Comparison of ENCODE assay signal across 29 cellular contexts in the genomic region with DNA sequence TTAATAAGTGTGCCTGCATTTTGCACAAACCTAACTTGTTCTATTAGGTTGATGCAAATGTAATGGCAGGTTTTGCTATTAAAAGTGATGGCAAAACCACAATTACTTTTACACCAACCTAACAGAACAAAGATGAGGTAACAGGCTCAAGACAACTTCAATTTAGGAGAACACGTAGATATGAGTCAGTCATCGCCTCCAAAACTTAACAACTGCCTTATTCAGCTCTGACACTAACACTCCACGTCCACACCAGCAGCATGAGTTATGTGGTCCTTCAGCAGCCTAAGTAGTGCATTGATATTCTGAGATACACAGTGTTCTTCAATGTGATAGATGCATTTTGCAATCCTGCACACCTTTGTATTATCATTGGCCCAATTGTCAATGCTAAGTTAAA.
"Had no signal": no experiment of that assay in that cellular context is flagged by ENCODE, and none has a peak within 500 bp of the region (broad histone marks: within the 10 kb centered on the region; RNA-seq: fewer than 3 reads in every experiment).

No MANE protein-coding gene starts in this region.

- ATAC-seq: activated T-cell treated with anti-CD3 and anti-CD28 coated beads, Interleukin-2, amount 50 U/mL, for 4 hours; activated T-helper 17 cell treated with anti-CD3 and anti-CD28 coated beads, Interleukin-2, amount 50 U/mL, for 72 hours; effector memory CD8-positive, alpha-beta T cell; T-helper 17 cell had no signal

- H3K27ac Mint-ChIP-seq: activated CD4-positive, alpha-beta memory T cell treated with anti-CD3 and anti-CD28 coated beads, Interleukin-2, amount 10 ng/mL, durations not matched to agents 7 days and 5 days; activated CD4-positive, alpha-beta T cell treated with anti-CD3 and anti-CD28 coated beads, Interleukin-2, amount 10 ng/mL, durations not matched to agents 7 days and 5 days; activated naive CD8-positive, alpha-beta T cell; activated T-helper 17 cell treated with anti-CD3 and anti-CD28 coated beads, Interleukin-2, amount 50 U/mL, for 72 hours; effector memory CD8-positive, alpha-beta T cell; T-helper 17 cell; T-helper 2 cell treated with Interferon-gamma antibody and Interleukin-4, amounts not matched to agents 5 μg/mL and 100 μg/mL, for 36 hours had no signal

- H3K36me3 Mint-ChIP-seq: activated naive CD8-positive, alpha-beta T cell had no signal

- DNase-seq: activated CD4-positive, alpha-beta memory T cell treated with anti-CD3 and anti-CD28 coated beads, Interleukin-2, amount 10 ng/mL, durations not matched to agents 7 days and 5 days; activated CD4-positive, alpha-beta T cell treated with anti-CD3 and anti-CD28 coated beads for 1 hour; activated CD4-positive, alpha-beta T cell treated with anti-CD3 and anti-CD28 coated beads for 4 hours; activated CD4-positive, alpha-beta T cell treated with anti-CD3 and anti-CD28 coated beads, Interleukin-2, amount 10 ng/mL, durations not matched to agents 7 days and 5 days; activated CD4-positive, alpha-beta T cell treated with anti-CD3 and anti-CD28 coated beads, Interleukin-2, amount 50 U/mL, for 4 hours; activated effector memory CD4-positive, alpha-beta T cell treated with Interleukin-2 at 50 U/mL for 16 hours; activated gamma-delta T cell treated with Interleukin-2 at 50 U/mL for 16 hours; activated naive CD4-positive, alpha-beta T cell treated with anti-CD3 and anti-CD28 coated beads, Interleukin-2, amount 50 U/mL, for 16 hours; activated naive CD4-positive, alpha-beta T cell treated with Interleukin-2 at 50 U/mL for 16 hours; activated T-cell treated with anti-CD3 and anti-CD28 coated beads, Interleukin-2, amount 50 U/mL, for 4 hours; amniotic stem cell; anterior cingulate cortex; brain microvascular endothelial cell; caudate nucleus; cortex of kidney; dermis blood vessel endothelial cell; effector CD4-positive, alpha-beta T cell; effector memory CD8-positive, alpha-beta T cell; esophagus squamous epithelium; head of caudate nucleus; hippocampal formation; T-helper 17 cell; T1000 had no signal

- H3K4me3 ChIP-seq: esophagus squamous epithelium had no signal

- FAIRE-seq: astrocyte, colon, frontal cortex had no signal

- H3K4me3 Mint-ChIP-seq: activated CD4-positive, alpha-beta memory T cell treated with anti-CD3 and anti-CD28 coated beads, Interleukin-2, amount 10 ng/mL, durations not matched to agents 7 days and 5 days; activated CD4-positive, alpha-beta T cell treated with anti-CD3 and anti-CD28 coated beads, Interleukin-2, amount 10 ng/mL, durations not matched to agents 7 days and 5 days; activated naive CD8-positive, alpha-beta T cell; activated T-cell treated with anti-CD3 and anti-CD28 coated beads, Interleukin-2, amount 50 U/mL, for 4 hours; activated T-helper 17 cell treated with anti-CD3 and anti-CD28 coated beads, Interleukin-2, amount 50 U/mL, for 72 hours; effector memory CD8-positive, alpha-beta T cell; T-helper 17 cell; T-helper 2 cell treated with Interferon-gamma antibody and Interleukin-4, amounts not matched to agents 5 μg/mL and 100 μg/mL, for 36 hours had no signal

- H3K9me3 Mint-ChIP-seq: activated CD4-positive, alpha-beta memory T cell treated with anti-CD3 and anti-CD28 coated beads, Interleukin-2, amount 10 ng/mL, durations not matched to agents 7 days and 5 days; activated CD4-positive, alpha-beta T cell treated with anti-CD3 and anti-CD28 coated beads, Interleukin-2, amount 10 ng/mL, durations not matched to agents 7 days and 5 days; activated T-cell treated with anti-CD3 and anti-CD28 coated beads, Interleukin-2, amount 50 U/mL, for 4 hours; activated T-helper 17 cell treated with anti-CD3 and anti-CD28 coated beads, Interleukin-2, amount 50 U/mL, for 72 hours; T-helper 2 cell treated with Interferon-gamma antibody and Interleukin-4, amounts not matched to agents 5 μg/mL and 100 μg/mL, for 36 hours had no signal

- H3K4me1 Mint-ChIP-seq: activated CD4-positive, alpha-beta memory T cell treated with anti-CD3 and anti-CD28 coated beads, Interleukin-2, amount 10 ng/mL, durations not matched to agents 7 days and 5 days; activated CD4-positive, alpha-beta T cell treated with anti-CD3 and anti-CD28 coated beads, Interleukin-2, amount 10 ng/mL, durations not matched to agents 7 days and 5 days; activated T-helper 17 cell treated with anti-CD3 and anti-CD28 coated beads, Interleukin-2, amount 50 U/mL, for 72 hours; T-helper 17 cell had no signal

- H3K27me3 Mint-ChIP-seq: activated CD4-positive, alpha-beta memory T cell treated with anti-CD3 and anti-CD28 coated beads, Interleukin-2, amount 10 ng/mL, durations not matched to agents 7 days and 5 days; activated CD4-positive, alpha-beta T cell treated with anti-CD3 and anti-CD28 coated beads, Interleukin-2, amount 10 ng/mL, durations not matched to agents 7 days and 5 days; activated naive CD8-positive, alpha-beta T cell; activated T-helper 17 cell treated with anti-CD3 and anti-CD28 coated beads, Interleukin-2, amount 50 U/mL, for 72 hours; effector memory CD8-positive, alpha-beta T cell had no signal
